In genomic region chr5:176610430-176610763, GRCh38 we compare ENCODE assay signal across 8 cellular contexts. TPM values are rescaled to one million over a fixed set of nuclear protein-coding genes. Genes with fewer than 3 reads are reported as not detected.
DNase-seq lines count a peak whose midpoint lies in the region; ATAC-seq and TF ChIP-seq lines count a peak whose summit lies in the region.

No MANE protein-coding gene starts in this region.

- no peaks in the 10 kb centered on the region for H3K9me2 ChIP-seq in OCI-LY1 (ENCODE audit: low read depth, low read length)

- H4K20me1 ChIP-seq in OCI-LY1 (ENCODE audit: insufficient read depth, low read length) = no peaks in the 10 kb centered on the region
- H4K20me1 ChIP-seq in fibroblast of lung (ENCODE audit: control insufficient read depth, extremely low read depth, insufficient read depth, low read length) = no peaks in the 10 kb centered on the region

- POLR2A ChIA-PET in GM10248 (lab: Yijun Ruan, JAX) = no interaction called here

- H3K4me2 ChIP-seq in OCI-LY1 (ENCODE audit: low read length) (peak overlapping the region; percentile 97), fibroblast of lung (ENCODE audit: extremely low read depth, insufficient read depth, low read length) (peak overlapping the region; percentile 9)

- ATAC-seq in GM21515 (IDR thresholded peaks at IDR 0.05; ENCODE audit: unreplicated experiment) = peak; percentile 20
- ATAC-seq in HG03097 (IDR thresholded peaks at IDR 0.05; ENCODE audit: low FRiP score, unreplicated experiment) = no peak

- H3K4me3 ChIP-seq in BE2C (ENCODE audit: low read depth, low read length) (peak overlapping the region; percentile 68), OCI-LY1 (ENCODE audit: low read depth, low read length, poor library complexity, severe bottlenecking) (peak overlapping the region; percentile 86), fibroblast of lung (replicated peaks in 1 of 4; ENCODE audit: control extremely low read depth in 1 of 4, insufficient read depth in 1 of 4, low read depth in 3 of 4, low read length in 4 of 4) (peak overlapping the region; percentile 21 to 65 (median 44)), skeletal muscle tissue (ENCODE audit: low read length in 3 of 3) (peak overlapping the region in 2 of 3 donors; percentile 58 to 60)

- H3K9ac ChIP-seq in OCI-LY1 (ENCODE audit: low read length) (peak overlapping the region; percentile 80), fibroblast of lung (ENCODE audit: insufficient read depth, low read length) (peak overlapping the region; percentile 1), skeletal muscle tissue (ENCODE audit: low read depth in 1 of 3, low read length in 3 of 3) (no peak overlapping the region)

- DNase-seq in BE2C (peak; percentile 57), fibroblast of lung (ENCODE audit: low read depth in 2 of 2) (no peak), posterior cingulate gyrus (no peak), GM10248 (ENCODE audit: extremely low spot score) (no peak)

- intact Hi-C loops in posterior cingulate gyrus (cut with DNase I) = no loop called here

- H3K27me3 ChIP-seq in BE2C = no peaks in the 10 kb centered on the region
- H3K27me3 ChIP-seq in OCI-LY1 (ENCODE audit: insufficient read depth, low read length) = no peaks in the 10 kb centered on the region
- H3K27me3 ChIP-seq in fibroblast of lung (ENCODE audit: control insufficient read depth, insufficient read depth, low read length) = no peaks in the 10 kb centered on the region
- H3K27me3 ChIP-seq in skeletal muscle tissue (ENCODE audit: control insufficient read depth in 3 of 3, insufficient read depth in 3 of 3, low read length in 3 of 3) = peaks cover 5 to 36% (median 29%) of the 10 kb centered on the region in 3 donors

- no peak overlapping the region for H2AFZ ChIP-seq in OCI-LY1 (ENCODE audit: low read length)
- no peak overlapping the region for H2AFZ ChIP-seq in fibroblast of lung (ENCODE audit: low read length)

- H3K27ac ChIP-seq in OCI-LY1 (ENCODE audit: low read depth, low read length, poor library complexity, severe bottlenecking) (no peak overlapping the region), fibroblast of lung (ENCODE audit: insufficient read depth, low read length) (no peak overlapping the region), skeletal muscle tissue (ENCODE audit: low read depth, low read length) (no peak overlapping the region)

- TF ChIP-seq CTCF in BE2C (IDR thresholded peaks at IDR 0.05; ENCODE audit: low read depth, low read length) (no peak), OCI-LY1 (IDR thresholded peaks at IDR 0.05; ENCODE audit: low read length) (no peak), fibroblast of lung (conservative IDR thresholded peaks at IDR 0.05 in 1 of 2, IDR thresholded peaks at IDR 0.05 in 1 of 2; ENCODE audit: low read depth in 1 of 2, low read length in 2 of 2) (no peak), GM10248 (IDR thresholded peaks at IDR 0.05; ENCODE audit: control extremely low read depth, extremely low read depth, low read depth, missing control alignments) (no peak)

- CTCF ChIA-PET in GM10248 (lab: Yijun Ruan, JAX) = no interaction called here

- H3K9me3 ChIP-seq in BE2C (no peaks in the 10 kb centered on the region), OCI-LY1 (ENCODE audit: low read length) (no peaks in the 10 kb centered on the region), fibroblast of lung (ENCODE audit: control insufficient read depth, insufficient read depth, low read depth, low read length) (no peaks in the 10 kb centered on the region), skeletal muscle tissue (ENCODE audit: control insufficient read depth in 3 of 3, low read length in 3 of 3) (no peaks in the 10 kb centered on the region)

- peaks cover 19% of the 10 kb centered on the region for H3K4me1 ChIP-seq in BE2C
- no peaks in the 10 kb centered on the region for H3K4me1 ChIP-seq in OCI-LY1 (ENCODE audit: insufficient read depth, low read length, severe bottlenecking)
- H3K4me1 ChIP-seq in fibroblast of lung (ENCODE audit: control insufficient read depth, extremely low read depth, insufficient read depth, low read length) = peaks cover 17% of the 10 kb centered on the region
- H3K4me1 ChIP-seq in skeletal muscle tissue (ENCODE audit: control insufficient read depth in 3 of 3, insufficient read depth in 3 of 3, low read length in 3 of 3) = peaks cover 4 to 7% (median 5%) of the 10 kb centered on the region in 3 donors

- no peaks in the 10 kb centered on the region for H3K36me3 ChIP-seq in BE2C
- H3K36me3 ChIP-seq in OCI-LY1 (ENCODE audit: insufficient read depth, low read length) = no peaks in the 10 kb centered on the region
- H3K36me3 ChIP-seq in fibroblast of lung (ENCODE audit: control insufficient read depth, insufficient read depth, low read length) = no peaks in the 10 kb centered on the region
- H3K36me3 ChIP-seq in skeletal muscle tissue (ENCODE audit: control insufficient read depth in 3 of 3, insufficient read depth in 3 of 3, low read length in 3 of 3) = no peaks in the 10 kb centered on the region

- H3F3A ChIP-seq in OCI-LY1 (ENCODE audit: insufficient read depth, low read length) = no peaks in the 10 kb centered on the region

- no peaks in the 10 kb centered on the region for H3K79me2 ChIP-seq in OCI-LY1 (ENCODE audit: insufficient read depth, low read length)
- H3K79me2 ChIP-seq in fibroblast of lung (ENCODE audit: control insufficient read depth, insufficient read depth, low read length) = no peaks in the 10 kb centered on the region

RNA-seq across cellular contexts. Expression of gene GPRIN1, which starts 0.4 kb away (rescaled TPM):
- 10.1 TPM for polyA plus RNA-seq in BE2C (2012; ENCODE audit: insufficient read depth, insufficient read length, low read depth)
- total RNA-seq in fibroblast of lung = 4.9 and 6.3 TPM in 2 replicates
- 1.9 and 5.0 TPM in 2 replicates for polyA plus RNA-seq in fibroblast of lung
- polyA plus RNA-seq in fibroblast of lung (2012) = 4.0 and 10.0 TPM in 2 replicates
- polyA minus RNA-seq in fibroblast of lung (ENCODE audit: low replicate concordance) = 2.1 and 12.3 TPM in 2 replicates
- 0.52 TPM for total RNA-seq in skeletal muscle tissue

RNA-seq across cellular contexts. Expression of gene SNCB, which starts 19.9 kb away (rescaled TPM):
- 4.1 TPM for polyA plus RNA-seq in BE2C (2012; ENCODE audit: insufficient read depth, insufficient read length, low read depth)
- total RNA-seq in fibroblast of lung (0.17 TPM in 1 of 2 replicates, not detected in the other), skeletal muscle tissue (not detected)
- polyA plus RNA-seq in fibroblast of lung = 0.22 and 2.3 TPM in 2 replicates
- 0.17 and 3.5 TPM in 2 replicates for polyA plus RNA-seq in fibroblast of lung (2012)
- polyA minus RNA-seq in fibroblast of lung (ENCODE audit: low replicate concordance) = 1.1 TPM in 1 of 2 replicates, not detected in the other

RNA-seq across cellular contexts. Expression of gene EIF4E1B, which starts 20.1 kb away (rescaled TPM):
- not detected for polyA plus RNA-seq in BE2C (2012; ENCODE audit: insufficient read depth, insufficient read length, low read depth)
- total RNA-seq in fibroblast of lung (not detected in 2 replicates), skeletal muscle tissue (not detected)
- polyA plus RNA-seq in fibroblast of lung = not detected in 2 replicates
- not detected in 2 replicates for polyA plus RNA-seq in fibroblast of lung (2012)
- polyA minus RNA-seq in fibroblast of lung (ENCODE audit: low replicate concordance) = not detected in 2 replicates

RNA-seq across cellular contexts. Expression of gene TSPAN17, which starts 36.9 kb away (rescaled TPM):
- polyA plus RNA-seq in BE2C (2012; ENCODE audit: insufficient read depth, insufficient read length, low read depth) = 26.0 TPM
- 29.0 and 35.2 TPM in 2 replicates for total RNA-seq in fibroblast of lung
- 34.8 and 43.5 TPM in 2 replicates for polyA plus RNA-seq in fibroblast of lung
- 38.1 and 58.2 TPM in 2 replicates for polyA plus RNA-seq in fibroblast of lung (2012)
- 44.6 and 56.7 TPM in 2 replicates for polyA minus RNA-seq in fibroblast of lung (ENCODE audit: low replicate concordance)
- 14.6 TPM for total RNA-seq in skeletal muscle tissue

Comparison
In these comparisons a context has a peak if more than half of its experiments do, and no peak if none do; other contexts are left out.
1. H3K9ac ChIP-seq: peak in OCI-LY1 (single experiment) and fibroblast of lung (single experiment); none in skeletal muscle tissue (0 of 3).
2. Peak in every context shown above with its lines, with median percentiles within 50 percentile points of each other: H3K4me3 ChIP-seq.